Comparison of ENCODE assay signal across 16 cellular contexts in the genomic region with DNA sequence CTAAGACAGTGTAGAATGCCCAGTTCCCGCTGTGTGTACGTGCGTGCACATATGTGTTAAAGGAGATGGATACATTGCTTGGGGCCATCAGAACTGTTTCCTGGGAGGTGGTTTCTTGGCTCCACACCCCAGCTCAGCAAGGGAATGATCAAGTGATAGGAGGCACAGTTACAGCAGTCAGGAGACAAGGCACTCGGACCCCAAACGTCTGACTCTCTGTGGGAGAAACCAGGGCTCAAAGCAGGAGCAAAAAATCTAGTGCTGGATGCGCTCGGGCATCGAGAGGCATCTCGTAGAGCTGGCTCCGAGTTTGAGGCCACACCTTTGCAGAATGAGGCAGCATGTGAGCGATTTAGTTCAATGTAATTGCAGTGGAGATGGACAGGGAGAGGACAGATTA.
"Had no signal": no experiment of that assay in that cellular context is flagged by ENCODE, and none has a peak within 500 bp of the region (broad histone marks: within the 10 kb centered on the region; RNA-seq: fewer than 3 reads in every experiment).

No MANE protein-coding gene starts in this region.

- H3K4me3 ChIP-seq: prostate gland had no signal

- H3K36me3 ChIP-seq: gastroesophageal sphincter, prostate gland, spleen had no signal

- DNase-seq: activated CD4-positive, alpha-beta T cell treated with anti-CD3 and anti-CD28 coated beads, Interleukin-2, amount 50 U/mL, for 48 hours; activated CD8-positive, alpha-beta memory T cell treated with anti-CD3 and anti-CD28 coated beads, Interleukin-2, amount 10 ng/mL, durations not matched to agents 7 days and 5 days; activated effector memory CD4-positive, alpha-beta T cell treated with anti-CD3 and anti-CD28 coated beads, Interleukin-2, amount 50 U/mL, for 16 hours; activated T-cell treated with anti-CD3 and anti-CD28 coated beads, Interleukin-2, amount 50 U/mL, for 24 hours; aorta; effector memory CD8-positive, alpha-beta T cell; left ventricle myocardium superior; spleen; stimulated activated CD4-positive, alpha-beta T cell treated with anti-CD3 and anti-CD28 coated beads, Interleukin-1b, Interleukin-23, amount 100 ng/mL, for 48 hours; stimulated activated naive CD4-positive, alpha-beta T cell; T-helper 2 cell; trophoblast cell had no signal

- H3K9me3 ChIP-seq: gastroesophageal sphincter, prostate gland, spleen had no signal

- FAIRE-seq: TTC549 had no signal

- H3K4me3 Mint-ChIP-seq: activated CD8-positive, alpha-beta memory T cell treated with anti-CD3 and anti-CD28 coated beads, Interleukin-2, amount 10 ng/mL, durations not matched to agents 7 days and 5 days; activated T-cell treated with anti-CD3 and anti-CD28 coated beads, Interleukin-2, amount 50 U/mL, for 24 hours had no signal

- ATAC-seq: activated CD8-positive, alpha-beta memory T cell treated with anti-CD3 and anti-CD28 coated beads, Interleukin-2, amount 10 ng/mL, durations not matched to agents 7 days and 5 days; effector memory CD8-positive, alpha-beta T cell had no signal

- H3K27ac Mint-ChIP-seq: activated CD8-positive, alpha-beta memory T cell treated with anti-CD3 and anti-CD28 coated beads, Interleukin-2, amount 10 ng/mL, durations not matched to agents 7 days and 5 days; activated T-cell treated with anti-CD3 and anti-CD28 coated beads, Interleukin-2, amount 50 U/mL, for 24 hours; effector memory CD8-positive, alpha-beta T cell had no signal

- H3K9me3 Mint-ChIP-seq: activated T-cell treated with anti-CD3 and anti-CD28 coated beads, Interleukin-2, amount 50 U/mL, for 24 hours; effector memory CD8-positive, alpha-beta T cell had no signal

- H3K36me3 Mint-ChIP-seq: activated CD8-positive, alpha-beta memory T cell treated with anti-CD3 and anti-CD28 coated beads, Interleukin-2, amount 10 ng/mL, durations not matched to agents 7 days and 5 days had no signal

- H3K4me1 ChIP-seq: prostate gland had no signal

- H3K27ac ChIP-seq: epithelial cell of prostate, prostate gland, spleen had no signal

- H3K27me3 ChIP-seq: gastroesophageal sphincter had no signal

- H3K4me1 Mint-ChIP-seq: activated CD8-positive, alpha-beta memory T cell treated with anti-CD3 and anti-CD28 coated beads, Interleukin-2, amount 10 ng/mL, durations not matched to agents 7 days and 5 days had no signal
